In the genomic region with DNA sequence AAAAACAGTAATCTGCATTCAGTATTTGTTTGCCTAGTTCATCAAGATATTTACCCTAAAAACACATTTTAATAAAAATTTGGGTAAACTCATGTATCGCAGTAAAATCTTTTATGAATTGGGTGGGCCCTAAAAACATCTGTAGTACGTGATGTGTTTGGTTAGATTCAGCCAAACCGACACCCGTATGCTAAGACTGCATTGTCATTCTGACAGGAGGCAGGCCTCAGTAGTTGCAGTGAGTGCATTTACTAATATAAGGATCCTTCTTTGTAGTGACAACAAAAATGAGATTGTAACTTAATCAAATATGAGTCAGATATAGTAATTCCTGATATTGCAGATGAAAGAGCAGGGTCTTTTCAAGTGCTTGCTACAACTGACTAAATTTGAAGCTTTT, we compare ENCODE assay signal across 21 cellular contexts.
"Had no signal": no experiment of that assay in that cellular context is flagged by ENCODE, and none has a peak within 500 bp of the region (broad histone marks: within the 10 kb centered on the region; RNA-seq: fewer than 3 reads in every experiment).

No MANE protein-coding gene starts in this region.

- DNase-seq: activated CD4-positive, alpha-beta T cell treated with anti-CD3 and anti-CD28 coated beads, Interleukin-2, amount 50 U/mL, for 1 hour; activated CD4-positive, CD25-positive, alpha-beta regulatory T cell treated with anti-CD3 and anti-CD28 coated beads, Interleukin-2, amount 50 U/mL, for 72 hours; activated CD8-positive, alpha-beta memory T cell treated with anti-CD3 and anti-CD28 coated beads, Interleukin-2, amount 50 U/mL, for 4 hours; activated effector memory CD4-positive, alpha-beta T cell treated with anti-CD3 and anti-CD28 coated beads, Interleukin-2, amount 50 U/mL, for 16 hours; activated naive CD4-positive, alpha-beta T cell treated with anti-CD3 and anti-CD28 coated beads, Interleukin-2, amount 50 U/mL, for 16 hours; activated T-cell treated with anti-CD3 and anti-CD28 coated beads, Interleukin-2, amount 50 U/mL, for 48 hours; aorta; brain microvascular endothelial cell; colonic mucosa; gastrocnemius medialis; heart right ventricle; kidney glomerular epithelial cell; mesenchymal stem cell; natural killer cell; nucleus accumbens; posterior cingulate gyrus; stomach; testis; upper lobe of left lung had no signal

- H3K27me3 Mint-ChIP-seq: central memory CD8-positive, alpha-beta T cell had no signal

- H3K27ac ChIP-seq: brain microvascular endothelial cell, colonic mucosa, gastrocnemius medialis, heart right ventricle, stomach, testis, upper lobe of left lung had no signal

- H3K36me3 ChIP-seq: brain microvascular endothelial cell, colonic mucosa, gastrocnemius medialis, upper lobe of left lung had no signal

- H3K4me3 Mint-ChIP-seq: central memory CD8-positive, alpha-beta T cell; natural killer cell had no signal

- H3K4me1 Mint-ChIP-seq: central memory CD8-positive, alpha-beta T cell; natural killer cell had no signal

- FAIRE-seq: TTC549 had no signal

- H3K4me1 ChIP-seq: colonic mucosa, gastrocnemius medialis, stomach, testis, upper lobe of left lung had no signal

- H3K9me3 ChIP-seq: colonic mucosa, gastrocnemius medialis, testis, upper lobe of left lung had no signal

- ATAC-seq: gastrocnemius medialis, natural killer cell had no signal

- H3K4me3 ChIP-seq: colonic mucosa, gastrocnemius medialis, heart right ventricle, stomach, testis, upper lobe of left lung had no signal

- H3K36me3 Mint-ChIP-seq: natural killer cell had no signal

- H3K9me3 Mint-ChIP-seq: natural killer cell had no signal
